11 cellular contexts compared by ENCODE assay signal in genomic region chr10:84397735-84398144, GRCh38.
DNase-seq lines count a peak whose midpoint lies in the region; ATAC-seq, FAIRE-seq and TF ChIP-seq lines count a peak whose summit lies in the region.
"Had no signal": no experiment of that assay in that cellular context is flagged by ENCODE, and none has a peak within 500 bp of the region (broad histone marks: within the 10 kb centered on the region; RNA-seq: fewer than 3 reads in every experiment).

No MANE protein-coding gene starts in this region.

- CTCF ChIA-PET in activated CD8-positive, alpha-beta T cell treated with anti-CD3 and anti-CD28 coated beads, Interleukin-2, amount 10 ng/mL, durations not matched to agents 7 days and 5 days (lab: Charles Lee) = interaction anchor here (1.1 kb wide), 1 partner anchor 45 kb away, joined by 3 read pairs; no protein-coding TSS in a partner anchor
- CTCF ChIA-PET in activated CD8-positive, alpha-beta T cell treated with anti-CD3 and anti-CD28 coated beads for 36 hours (lab: Charles Lee) = interaction anchor here (1.0 to 3.3 kb wide), 3 partner anchors 23 to 141 kb away, joined by 3 to 19 read pairs (median 3); no protein-coding TSS in a partner anchor

- no peak for TF ChIP-seq POLR2A in GM12891 (IDR thresholded peaks at IDR 0.05; ENCODE audit: low read depth, low read length)

- peaks cover 20% of the 10 kb centered on the region for H3K9me3 Mint-ChIP-seq in activated CD8-positive, alpha-beta T cell treated with anti-CD3 and anti-CD28 coated beads, Interleukin-2, amount 10 ng/mL, durations not matched to agents 7 days and 5 days (ENCODE audit: insufficient read depth)
- peaks cover 4% of the 10 kb centered on the region for H3K9me3 Mint-ChIP-seq in activated CD8-positive, alpha-beta T cell treated with anti-CD3 and anti-CD28 coated beads for 36 hours

- peak; percentile 70 for ATAC-seq in GM21723 (IDR thresholded peaks at IDR 0.05; ENCODE audit: unreplicated experiment)
- ATAC-seq in HG03469 (IDR thresholded peaks at IDR 0.05; ENCODE audit: unreplicated experiment) = peak; percentile 47
- peak; percentile 60 for ATAC-seq in esophagus mucosa
- ATAC-seq in activated CD8-positive, alpha-beta T cell treated with anti-CD3 and anti-CD28 coated beads, Interleukin-2, amount 10 ng/mL, durations not matched to agents 7 days and 5 days = no peak
- no peak for ATAC-seq in activated CD8-positive, alpha-beta T cell treated with anti-CD3 and anti-CD28 coated beads for 36 hours

- H3K4me1 Mint-ChIP-seq in activated CD8-positive, alpha-beta T cell treated with anti-CD3 and anti-CD28 coated beads, Interleukin-2, amount 10 ng/mL, durations not matched to agents 7 days and 5 days (ENCODE audit: low read depth) = peaks cover 4% of the 10 kb centered on the region
- H3K4me1 Mint-ChIP-seq in activated CD8-positive, alpha-beta T cell treated with anti-CD3 and anti-CD28 coated beads for 36 hours (ENCODE audit: low read depth) = peaks cover 35% of the 10 kb centered on the region

- intact Hi-C loops in activated CD8-positive, alpha-beta T cell treated with anti-CD3 and anti-CD28 coated beads for 36 hours (cut with micrococcal nuclease) = no loop called here

- no peak for TF ChIP-seq CTCF in activated CD8-positive, alpha-beta T cell treated with anti-CD3 and anti-CD28 coated beads for 36 hours (IDR thresholded peaks at IDR 0.05)

- H3K36me3 Mint-ChIP-seq in activated CD8-positive, alpha-beta T cell treated with anti-CD3 and anti-CD28 coated beads, Interleukin-2, amount 10 ng/mL, durations not matched to agents 7 days and 5 days (ENCODE audit: low read depth) = peaks cover 70% of the 10 kb centered on the region
- peaks cover 36% of the 10 kb centered on the region for H3K36me3 Mint-ChIP-seq in activated CD8-positive, alpha-beta T cell treated with anti-CD3 and anti-CD28 coated beads for 36 hours (ENCODE audit: low read depth)

- no peaks in the 10 kb centered on the region for H3K27me3 Mint-ChIP-seq in activated CD8-positive, alpha-beta T cell treated with anti-CD3 and anti-CD28 coated beads, Interleukin-2, amount 10 ng/mL, durations not matched to agents 7 days and 5 days (ENCODE audit: low read depth)
- no peaks in the 10 kb centered on the region for H3K27me3 Mint-ChIP-seq in activated CD8-positive, alpha-beta T cell treated with anti-CD3 and anti-CD28 coated beads for 36 hours

- H3K27ac Mint-ChIP-seq in activated CD8-positive, alpha-beta T cell treated with anti-CD3 and anti-CD28 coated beads, Interleukin-2, amount 10 ng/mL, durations not matched to agents 7 days and 5 days = no peak overlapping the region
- no peak overlapping the region for H3K27ac Mint-ChIP-seq in activated CD8-positive, alpha-beta T cell treated with anti-CD3 and anti-CD28 coated beads for 36 hours

- POLR2A ChIA-PET in activated CD8-positive, alpha-beta T cell treated with anti-CD3 and anti-CD28 coated beads, Interleukin-2, amount 10 ng/mL, durations not matched to agents 7 days and 5 days (lab: Charles Lee) = no interaction called here
- POLR2A ChIA-PET in activated CD8-positive, alpha-beta T cell treated with anti-CD3 and anti-CD28 coated beads for 36 hours (lab: Charles Lee) = no interaction called here

- FAIRE-seq in GM12891 (lab: Jason Lieb, UNC) = peak; percentile 80
- FAIRE-seq: islet of Langerhans had no signal

- H3K4me3 Mint-ChIP-seq in activated CD8-positive, alpha-beta T cell treated with anti-CD3 and anti-CD28 coated beads, Interleukin-2, amount 10 ng/mL, durations not matched to agents 7 days and 5 days = no peak overlapping the region
- no peak overlapping the region for H3K4me3 Mint-ChIP-seq in activated CD8-positive, alpha-beta T cell treated with anti-CD3 and anti-CD28 coated beads for 36 hours
- H3K4me3 Mint-ChIP-seq: neural crest cell had no signal

- DNase-seq in GM12891 (ENCODE audit: insufficient read length, low spot score) = no peak
- no peak for DNase-seq in activated CD8-positive, alpha-beta T cell treated with anti-CD3 and anti-CD28 coated beads, Interleukin-2, amount 10 ng/mL, durations not matched to agents 7 days and 5 days
- no peak for DNase-seq in GDM1 (lab: John Stamatoyannopoulos, UW)
- DNase-seq in SK-N-DZ (ENCODE audit: low spot score) = no peak
- no peak for DNase-seq in activated CD8-positive, alpha-beta T cell treated with anti-CD3 and anti-CD28 coated beads for 36 hours
- DNase-seq: stimulated activated naive CD4-positive, alpha-beta T cell treated with Interleukin-2 at 50 U/mL for 16 hours had no signal

TF ChIP-seq in GM12891, 5 proteins besides CTCF, POLR2A, EP300 and RAD21:
- TF ChIP-seq SPI1 (IDR thresholded peaks at IDR 0.05; ENCODE audit: low read depth, low read length) (no peak), PAX5 (IDR thresholded peaks at IDR 0.05; ENCODE audit: insufficient read depth, low read length, severe bottlenecking) (no peak), TAF1 (IDR thresholded peaks at IDR 0.05; ENCODE audit: low read depth, low read length) (no peak), POU2F2 (IDR thresholded peaks at IDR 0.05; ENCODE audit: low read depth, low read length) (no peak), POLR2AphosphoS5 (IDR thresholded peaks at IDR 0.05; ENCODE audit: low read depth, low read length) (no peak)

Comparison
In these comparisons a context has a peak if more than half of its experiments do, and no peak if none do; other contexts are left out.
1. ATAC-seq: peak in GM21723 (single experiment), HG03469 (single experiment) and esophagus mucosa (single experiment); none in activated CD8-positive, alpha-beta T cell treated with anti-CD3 and anti-CD28 coated beads, Interleukin-2, amount 10 ng/mL, durations not matched to agents 7 days and 5 days (single experiment) and activated CD8-positive, alpha-beta T cell treated with anti-CD3 and anti-CD28 coated beads for 36 hours (single experiment).